ENCODE assay signal across 8 cellular contexts in genomic region chr10:1048349-1048731, GRCh38. TPM values are rescaled to one million over a fixed set of nuclear protein-coding genes. Genes with fewer than 3 reads are reported as not detected.
DNase-seq lines count a peak whose midpoint lies in the region; ATAC-seq and TF ChIP-seq lines count a peak whose summit lies in the region.

No MANE protein-coding gene starts in this region.

- H3K9me3 ChIP-seq in NT2/D1 (ENCODE audit: insufficient read depth, low read length), result no peaks in the 10 kb centered on the region
- H3K9me3 ChIP-seq in colonic mucosa, result no peaks in the 10 kb centered on the region
- peaks cover 3% of the 10 kb centered on the region for H3K9me3 ChIP-seq in thymus (ENCODE audit: control insufficient read depth)

- H3K9me3 Mint-ChIP-seq in activated CD8-positive, alpha-beta memory T cell treated with anti-CD3 and anti-CD28 coated beads, Interleukin-2, amount 10 ng/mL, durations not matched to agents 7 days and 5 days (ENCODE audit: low read depth), result no peaks in the 10 kb centered on the region

- no peak for DNase-seq in activated CD8-positive, alpha-beta memory T cell treated with anti-CD3 and anti-CD28 coated beads, Interleukin-2, amount 10 ng/mL, durations not matched to agents 7 days and 5 days
- DNase-seq in activated CD8-positive, alpha-beta memory T cell treated with anti-CD3 and anti-CD28 coated beads, Interleukin-2, amount 50 U/mL, for 48 hours, result no peak
- DNase-seq in NT2/D1 (ENCODE audit: low read depth, low spot score) (no peak), colonic mucosa (no peak), medulla oblongata (ENCODE audit: extremely low spot score) (peak; percentile 52), KBM-7 (no peak)

- H3K27ac Mint-ChIP-seq in activated CD8-positive, alpha-beta memory T cell treated with anti-CD3 and anti-CD28 coated beads, Interleukin-2, amount 10 ng/mL, durations not matched to agents 7 days and 5 days, result peak overlapping the region; percentile 97

- no peak for TF ChIP-seq CTCF in colonic mucosa (IDR thresholded peaks at IDR 0.05)

- no peak for ATAC-seq in activated CD8-positive, alpha-beta memory T cell treated with anti-CD3 and anti-CD28 coated beads, Interleukin-2, amount 10 ng/mL, durations not matched to agents 7 days and 5 days
- no peak for ATAC-seq in GM19035 (IDR thresholded peaks at IDR 0.05; ENCODE audit: unreplicated experiment)

- peaks cover 52% of the 10 kb centered on the region for H3K36me3 ChIP-seq in NT2/D1 (ENCODE audit: insufficient read depth, insufficient read length, low read length)
- no peaks in the 10 kb centered on the region for H3K36me3 ChIP-seq in colonic mucosa
- peaks cover 8% of the 10 kb centered on the region for H3K36me3 ChIP-seq in thymus (ENCODE audit: control insufficient read depth, insufficient read depth)

- peaks cover 60% of the 10 kb centered on the region for H3K36me3 Mint-ChIP-seq in activated CD8-positive, alpha-beta memory T cell treated with anti-CD3 and anti-CD28 coated beads, Interleukin-2, amount 10 ng/mL, durations not matched to agents 7 days and 5 days

- WGBS in thymus, result under 1% methylated on average over 37 of the region's 37 CpGs

- H3K27me3 ChIP-seq in NT2/D1 (ENCODE audit: insufficient read depth, insufficient read length) (no peaks in the 10 kb centered on the region), colonic mucosa (no peaks in the 10 kb centered on the region), thymus (ENCODE audit: control insufficient read depth, insufficient read depth) (no peaks in the 10 kb centered on the region)

- H3K4me3 ChIP-seq in NT2/D1 (ENCODE audit: insufficient read length, low read depth) (peak overlapping the region; percentile 93), colonic mucosa (peak overlapping the region; percentile 88), thymus (ENCODE audit: low read length) (peak overlapping the region; percentile 91)

- H3K4me1 ChIP-seq in NT2/D1 (ENCODE audit: insufficient read depth, insufficient read length) (peaks cover 4% of the 10 kb centered on the region), colonic mucosa (peaks cover 3% of the 10 kb centered on the region), thymus (ENCODE audit: control insufficient read depth, insufficient read depth, low read length) (peaks cover 11% of the 10 kb centered on the region)

- in situ Hi-C loops in KBM-7 (cut with MboI; ENCODE audit: low pct_unique_long_range_greater_than_20kb, low sequenced_read_pairs), result no loop called here

- CTCF ChIA-PET in activated CD8-positive, alpha-beta memory T cell treated with anti-CD3 and anti-CD28 coated beads, Interleukin-2, amount 10 ng/mL, durations not matched to agents 7 days and 5 days (lab: Charles Lee), result interaction anchor here (0.8 to 1.6 kb wide), 5 partner anchors 13 to 62 kb away, joined by 3 to 4 read pairs (median 3); partner anchors contain the start of genes GTPBP4 and IDI2

- peaks cover 66% of the 10 kb centered on the region for H3K4me1 Mint-ChIP-seq in activated CD8-positive, alpha-beta memory T cell treated with anti-CD3 and anti-CD28 coated beads, Interleukin-2, amount 10 ng/mL, durations not matched to agents 7 days and 5 days

- H3K9ac ChIP-seq in NT2/D1 (ENCODE audit: insufficient read length, low read depth) (peak overlapping the region; percentile 94), colonic mucosa (ENCODE audit: low read depth in 2 of 2, low read length in 2 of 2) (peak overlapping the region; percentile 85 to 87)

- no peaks in the 10 kb centered on the region for H3K27me3 Mint-ChIP-seq in activated CD8-positive, alpha-beta memory T cell treated with anti-CD3 and anti-CD28 coated beads, Interleukin-2, amount 10 ng/mL, durations not matched to agents 7 days and 5 days

- H3K27ac ChIP-seq in colonic mucosa (peak overlapping the region; percentile 99), thymus (ENCODE audit: low read depth) (peak overlapping the region; percentile 99)

- intact Hi-C loops in colonic mucosa (cut with DNase I), result no loop called here

- H3K4me3 Mint-ChIP-seq in activated CD8-positive, alpha-beta memory T cell treated with anti-CD3 and anti-CD28 coated beads, Interleukin-2, amount 10 ng/mL, durations not matched to agents 7 days and 5 days, result peak overlapping the region; percentile 95

RNA-seq across cellular contexts. Expression of gene IDI1, which starts 0.6 kb away (rescaled TPM):
- 10 to 100 TPM; 60.8 to 75.8 TPM for total RNA-seq in activated CD8-positive, alpha-beta memory T cell treated with anti-CD3 and anti-CD28 coated beads, Interleukin-2, amount 10 ng/mL, durations not matched to agents 7 days and 5 days
- 100 to 1,000 TPM in 1 of 2 donors, 10 to 100 TPM in 1; 41.3 to 142 TPM for total RNA-seq in colonic mucosa
- 44.6 TPM for polyA plus RNA-seq in thymus

RNA-seq across cellular contexts. Expression of gene WDR37, which starts 7.8 kb away (rescaled TPM):
- total RNA-seq in activated CD8-positive, alpha-beta memory T cell treated with anti-CD3 and anti-CD28 coated beads, Interleukin-2, amount 10 ng/mL, durations not matched to agents 7 days and 5 days, result 10 to 100 TPM; 22.0 to 26.4 TPM
- 10 to 100 TPM; 18.6 to 18.7 TPM for total RNA-seq in colonic mucosa
- 14.0 TPM for polyA plus RNA-seq in thymus

RNA-seq across cellular contexts. Expression of gene IDI2, which starts 22.7 kb away (rescaled TPM):
- not detected for total RNA-seq in activated CD8-positive, alpha-beta memory T cell treated with anti-CD3 and anti-CD28 coated beads, Interleukin-2, amount 10 ng/mL, durations not matched to agents 7 days and 5 days
- not detected for total RNA-seq in colonic mucosa
- polyA plus RNA-seq in thymus, result 0.14 TPM
